21 cellular contexts compared by ENCODE assay signal in the genomic region with DNA sequence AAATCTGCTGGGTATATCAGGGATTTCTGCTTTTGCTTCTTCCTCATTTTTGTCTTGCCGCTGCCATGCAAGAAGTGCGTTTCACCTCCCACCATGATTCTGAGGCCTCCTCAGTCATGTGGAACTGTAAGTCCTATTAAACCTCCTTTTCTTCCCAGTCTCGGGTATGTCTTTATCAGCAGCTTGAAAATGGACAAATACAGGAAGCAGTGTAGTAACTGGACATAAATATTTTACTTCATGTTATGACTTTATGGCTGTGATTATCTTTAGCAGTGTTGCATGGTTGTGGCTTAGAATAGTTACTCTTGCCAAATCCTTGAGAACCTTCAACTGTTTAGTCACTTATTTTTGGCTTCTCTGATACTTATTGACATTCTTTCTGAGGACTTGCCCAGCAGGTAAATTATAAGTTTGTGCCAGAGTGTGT.
DNase-seq lines count a peak whose midpoint lies in the region; ATAC-seq and TF ChIP-seq lines count a peak whose summit lies in the region.
"Had no signal": no experiment of that assay in that cellular context is flagged by ENCODE, and none has a peak within 500 bp of the region (broad histone marks: within the 10 kb centered on the region; RNA-seq: fewer than 3 reads in every experiment).

No MANE protein-coding gene starts in this region.

- H3K27ac ChIP-seq in body of pancreas = peak overlapping the region in 3 of 4 donors; percentile 6 to 39 (median 23)
- H3K27ac ChIP-seq: C4-2B, heart left ventricle, right lobe of liver had no signal

- H3K4me1 ChIP-seq in body of pancreas (peaks cover 20% of the 10 kb centered on the region), mucosa of descending colon (ENCODE audit: low read depth) (peaks cover 21% of the 10 kb centered on the region)
- H3K4me1 ChIP-seq: right lobe of liver had no signal

- peaks cover 34% of the 10 kb centered on the region for H3K27me3 Mint-ChIP-seq in activated naive CD4-positive, alpha-beta T cell treated with anti-CD3 and anti-CD28 coated beads, Interleukin-2, amount 10 ng/mL, durations not matched to agents 7 days and 5 days

- H3K36me3 Mint-ChIP-seq in activated naive CD4-positive, alpha-beta T cell treated with anti-CD3 and anti-CD28 coated beads, Interleukin-2, amount 10 ng/mL, durations not matched to agents 7 days and 5 days = no peaks in the 10 kb centered on the region
- H3K36me3 Mint-ChIP-seq: brain; naive thymus-derived CD8-positive, alpha-beta T cell; stimulated activated memory B cell treated with anti-CD40 and anti-IgM and Interleukin-4, amounts not matched to agents 10 μg/mL and 1 μg/mL and 100 μg/mL, for 72 hours had no signal

- H3K27me3 ChIP-seq in body of pancreas = no peaks in the 10 kb centered on the region
- H3K27me3 ChIP-seq: right lobe of liver had no signal

- H3K27ac Mint-ChIP-seq in activated naive CD4-positive, alpha-beta T cell treated with anti-CD3 and anti-CD28 coated beads, Interleukin-2, amount 10 ng/mL, durations not matched to agents 7 days and 5 days = no peak overlapping the region
- H3K27ac Mint-ChIP-seq: brain; naive thymus-derived CD8-positive, alpha-beta T cell; stimulated activated memory B cell treated with anti-CD40 and anti-IgM and Interleukin-4, amounts not matched to agents 10 μg/mL and 1 μg/mL and 100 μg/mL, for 72 hours had no signal

- no peak for TF ChIP-seq POLR2A in body of pancreas (IDR thresholded peaks at IDR 0.05)

- H3K9me3 ChIP-seq in body of pancreas (no peaks in the 10 kb centered on the region), mucosa of descending colon (no peaks in the 10 kb centered on the region)
- H3K9me3 ChIP-seq: heart left ventricle, right lobe of liver had no signal

- H3K4me3 ChIP-seq in body of pancreas = no peak overlapping the region
- H3K4me3 ChIP-seq in mucosa of descending colon = peak overlapping the region; percentile 9
- H3K4me3 ChIP-seq: heart left ventricle, right lobe of liver had no signal

- CTCF ChIA-PET in activated naive CD4-positive, alpha-beta T cell treated with anti-CD3 and anti-CD28 coated beads, Interleukin-2, amount 10 ng/mL, durations not matched to agents 7 days and 5 days (lab: Charles Lee) = no interaction called here

- H3K4me1 Mint-ChIP-seq in activated naive CD4-positive, alpha-beta T cell treated with anti-CD3 and anti-CD28 coated beads, Interleukin-2, amount 10 ng/mL, durations not matched to agents 7 days and 5 days = peaks cover 13% of the 10 kb centered on the region

- intact Hi-C loops in body of pancreas (cut with DNase I) = no loop called here
- intact Hi-C loops in mucosa of descending colon (cut with DNase I, micrococcal nuclease) = no loop called here

- 43 to 59% methylated on average over 3 of the region's 3 CpGs for WGBS in body of pancreas, 2 donors

- H3K36me3 ChIP-seq in body of pancreas (replicated peaks in 1 of 2; ENCODE audit: insufficient read depth in 1 of 2, low read depth in 2 of 2) = no peaks in the 10 kb centered on the region
- no peaks in the 10 kb centered on the region for H3K36me3 ChIP-seq in mucosa of descending colon (ENCODE audit: low read depth)
- H3K36me3 ChIP-seq: heart left ventricle, right lobe of liver had no signal

- TF ChIP-seq CTCF in body of pancreas (IDR thresholded peaks at IDR 0.05) (peak in 1 of 7 experiments; percentile 3), mucosa of descending colon (IDR thresholded peaks at IDR 0.05) (no peak)

- no peaks in the 10 kb centered on the region for H3K9me3 Mint-ChIP-seq in activated naive CD4-positive, alpha-beta T cell treated with anti-CD3 and anti-CD28 coated beads, Interleukin-2, amount 10 ng/mL, durations not matched to agents 7 days and 5 days
- H3K9me3 Mint-ChIP-seq: naive thymus-derived CD8-positive, alpha-beta T cell; stimulated activated memory B cell treated with anti-CD40 and anti-IgM and Interleukin-4, amounts not matched to agents 10 μg/mL and 1 μg/mL and 100 μg/mL, for 72 hours had no signal

- DNase-seq in EH (ENCODE audit: low read depth) = peak; percentile 70
- peak; percentile 17 for DNase-seq in NCI-H226
- DNase-seq in body of pancreas = no peak
- DNase-seq in mucosa of descending colon = no peak
- DNase-seq in activated naive CD4-positive, alpha-beta T cell treated with anti-CD3 and anti-CD28 coated beads, Interleukin-2, amount 10 ng/mL, durations not matched to agents 7 days and 5 days = no peak
- DNase-seq in T1000 (lab: John Stamatoyannopoulos, UW) = no peak
- DNase-seq in C1 segment of cervical spinal cord (lab: John Stamatoyannopoulos, UW) = no peak
- DNase-seq: activated CD4-positive, alpha-beta T cell treated with anti-CD3 and anti-CD28 coated beads, Interleukin-2, amount 50 U/mL, for 4 hours; effector memory CD4-positive, alpha-beta T cell; heart left ventricle; naive thymus-derived CD8-positive, alpha-beta T cell; NCI-H1048; NCI-H446; right lobe of liver; stimulated activated CD4-positive, alpha-beta T cell treated with anti-CD3 and anti-CD28 coated beads, Interleukin-4, amount 100 ng/mL, for 4 hours; T-helper 2 cell had no signal

- H3K4me3 Mint-ChIP-seq in activated naive CD4-positive, alpha-beta T cell treated with anti-CD3 and anti-CD28 coated beads, Interleukin-2, amount 10 ng/mL, durations not matched to agents 7 days and 5 days = no peak overlapping the region
- H3K4me3 Mint-ChIP-seq: brain; naive thymus-derived CD8-positive, alpha-beta T cell; stimulated activated memory B cell treated with anti-CD40 and anti-IgM and Interleukin-4, amounts not matched to agents 10 μg/mL and 1 μg/mL and 100 μg/mL, for 72 hours had no signal

- ATAC-seq in body of pancreas = peak; percentile 41
- ATAC-seq in mucosa of descending colon = peak; percentile 57
- ATAC-seq in HG03045 (IDR thresholded peaks at IDR 0.05; ENCODE audit: unreplicated experiment) = no peak
- ATAC-seq: heart left ventricle; left lobe of liver; naive thymus-derived CD8-positive, alpha-beta T cell; right lobe of liver; stimulated activated memory B cell treated with anti-CD40 and anti-IgM and Interleukin-4, amounts not matched to agents 10 μg/mL and 1 μg/mL and 100 μg/mL, for 72 hours had no signal

Comparison
In these comparisons a context has a peak if more than half of its experiments do, and no peak if none do; other contexts are left out.
1. DNase-seq: peak in EH (single experiment) and NCI-H226 (single experiment); none in body of pancreas (0 of 4), mucosa of descending colon (0 of 3), activated naive CD4-positive, alpha-beta T cell treated with anti-CD3 and anti-CD28 coated beads, Interleukin-2, amount 10 ng/mL, durations not matched to agents 7 days and 5 days (single experiment), T1000 (single experiment) and C1 segment of cervical spinal cord (0 of 14).